17 cellular contexts compared by ENCODE assay signal in the genomic region with DNA sequence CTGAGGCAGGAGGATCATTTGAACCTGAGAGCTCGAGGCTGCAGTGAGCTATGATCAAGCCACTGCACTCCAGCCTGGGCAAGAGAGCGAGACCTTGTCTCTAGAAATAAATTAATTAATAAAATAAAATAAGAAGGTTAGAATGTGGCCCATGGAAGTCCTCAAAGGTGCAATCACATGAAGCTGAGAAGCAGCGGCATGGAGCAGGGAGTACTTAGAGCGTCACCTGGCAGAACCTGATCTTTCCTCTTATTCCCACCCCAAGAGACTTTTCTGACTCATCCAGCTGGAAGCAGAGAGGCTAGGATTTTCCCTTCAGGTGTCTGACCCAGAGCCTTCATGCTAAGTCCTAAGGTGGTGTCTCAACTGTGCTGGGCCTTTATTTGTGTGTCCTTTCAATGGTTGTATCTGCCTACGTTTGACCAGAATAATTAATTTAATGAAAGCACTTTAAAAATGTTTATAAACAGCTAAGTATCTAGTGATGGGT. TPM values are rescaled to one million over a fixed set of nuclear protein-coding genes. Genes with fewer than 3 reads are reported as not detected.
DNase-seq lines count a peak whose midpoint lies in the region; ATAC-seq and TF ChIP-seq lines count a peak whose summit lies in the region.
"Had no signal": no experiment of that assay in that cellular context is flagged by ENCODE, and none has a peak within 500 bp of the region (broad histone marks: within the 10 kb centered on the region; RNA-seq: fewer than 3 reads in every experiment).

No MANE protein-coding gene starts in this region.

- ATAC-seq in GM19035 (IDR thresholded peaks at IDR 0.05; ENCODE audit: unreplicated experiment) = no peak
- ATAC-seq: A549, GM23338 had no signal

- DNase-seq in DMS53 (lab: John Stamatoyannopoulos, UW) = peak; percentile 26
- no peak for DNase-seq in DMS53 treated with DMSO at 0.1 percent for 48 hours (lab: John Stamatoyannopoulos, UW; ENCODE audit: unreplicated experiment)
- DNase-seq in mammary epithelial cell = peak; percentile 23
- DNase-seq in MCF 10A (ENCODE audit: unreplicated experiment) = no peak
- DNase-seq in kidney tubule cell (ENCODE audit: low spot score) = peak; percentile 42
- peak; percentile 73 for DNase-seq in thyroid gland
- DNase-seq in left ventricle myocardium inferior = no peak
- DNase-seq: AML-193; Caco-2; CD4-positive, alpha-beta T cell; HFFc6 had no signal

- peaks cover 21% of the 10 kb centered on the region for H3K4me1 Mint-ChIP-seq in MCF 10A (ENCODE audit: insufficient read depth, unreplicated experiment)

- in situ Hi-C loops in mammary epithelial cell (cut with MboI; ENCODE audit: low sequenced_read_pairs in 2 of 2) = no loop called here

- WGBS in mammary epithelial cell (ENCODE audit: low coverage, missing lambda C conversion rate) = 84% methylated on average over 5 of the region's 5 CpGs
- WGBS in thyroid gland, 2 donors = 45 to 62% methylated on average over 5 of the region's 5 CpGs

- H3K4me3 Mint-ChIP-seq in MCF 10A (ENCODE audit: unreplicated experiment) = no peak overlapping the region
- H3K4me3 Mint-ChIP-seq: CD4-positive, alpha-beta T cell; GM23338; HFFc6; IgD-negative memory B cell had no signal

- POLR2A ChIA-PET in MCF 10A (lab: Yijun Ruan, JAX) = interaction anchor here (0.7 to 1.0 kb wide), 2 partner anchors 8 to 484 kb away, joined by 3 read pairs; partner anchors contain the start of gene MTRF1

- no peaks in the 10 kb centered on the region for H3K79me2 ChIP-seq in mammary epithelial cell (ENCODE audit: insufficient read depth, low read length)

- no peaks in the 10 kb centered on the region for H3K9me3 Mint-ChIP-seq in MCF 10A (ENCODE audit: unreplicated experiment)
- H3K9me3 Mint-ChIP-seq: CD4-positive, alpha-beta T cell; GM23338; HFFc6; IgD-negative memory B cell had no signal

- no peak overlapping the region for H2AFZ ChIP-seq in mammary epithelial cell (ENCODE audit: low read depth, low read length)
- H2AFZ ChIP-seq: GM23338 had no signal

- no peak overlapping the region for H3K27ac Mint-ChIP-seq in MCF 10A (ENCODE audit: low read depth, unreplicated experiment)
- H3K27ac Mint-ChIP-seq: GM23338, IgD-negative memory B cell had no signal

- H3K4me3 ChIP-seq in mammary epithelial cell (replicated peaks in 1 of 3; ENCODE audit: insufficient read depth in 1 of 3, low read depth in 2 of 3, low read length in 3 of 3) (no peak overlapping the region), thyroid gland (replicated peaks in 1 of 3) (no peak overlapping the region), left ventricle myocardium inferior (no peak overlapping the region)
- H3K4me3 ChIP-seq: A549, GM23338 had no signal

- H3K27me3 Mint-ChIP-seq in MCF 10A (ENCODE audit: insufficient read depth, unreplicated experiment) = no peaks in the 10 kb centered on the region
- H3K27me3 Mint-ChIP-seq: CD4-positive, alpha-beta T cell; IgD-negative memory B cell had no signal

- H3K27me3 ChIP-seq in mammary epithelial cell (ENCODE audit: insufficient read depth, low read length) (no peaks in the 10 kb centered on the region), thyroid gland (no peaks in the 10 kb centered on the region), left ventricle myocardium inferior (ENCODE audit: low read depth) (no peaks in the 10 kb centered on the region)

- CTCF ChIA-PET in mammary epithelial cell (lab: Charles Lee; ENCODE audit: low non-redundant PET) = no interaction called here
- CTCF ChIA-PET in MCF 10A (lab: Yijun Ruan, JAX) = interaction anchor here (0.6 to 6.2 kb wide), 5 partner anchors 9 to 1123 kb away, joined by 3 to 42 read pairs (median 4); partner anchors contain the start of gene SLC25A15

- H3K9ac ChIP-seq in mammary epithelial cell (ENCODE audit: insufficient read depth, low read length) = no peak overlapping the region

- H3K4me2 ChIP-seq in mammary epithelial cell (ENCODE audit: insufficient read depth, low read depth, low read length) = no peak overlapping the region
- H3K4me2 ChIP-seq: A549, GM23338 had no signal

- intact Hi-C loops in mammary epithelial cell (cut with micrococcal nuclease) = loop anchor here (5.0 to 10.0 kb wide), 2 partner anchors 998 to 1015 kb away; no protein-coding TSS in a partner anchor
- intact Hi-C loops in MCF 10A (cut with micrococcal nuclease) = loop anchor here (5.0 kb wide), 4 partner anchors 212 to 1168 kb away; no protein-coding TSS in a partner anchor
- intact Hi-C loops in thyroid gland (cut with DNase I) = loop anchor here (10.0 kb wide), 1 partner anchor 285 kb away; the partner anchor contains the start of gene WBP4
- intact Hi-C loops in left ventricle myocardium inferior (cut with micrococcal nuclease) = loop anchor here (10.0 kb wide), 1 partner anchor 1095 kb away; no protein-coding TSS in a partner anchor

- no peak for TF ChIP-seq POLR2A in thyroid gland (IDR thresholded peaks at IDR 0.05)

- H4K20me1 ChIP-seq in mammary epithelial cell (ENCODE audit: insufficient read depth, low read length) = no peaks in the 10 kb centered on the region

- H3K36me3 ChIP-seq in mammary epithelial cell (ENCODE audit: insufficient read depth, low read length) (no peaks in the 10 kb centered on the region), thyroid gland (no peaks in the 10 kb centered on the region), left ventricle myocardium inferior (no peaks in the 10 kb centered on the region)

- no peak overlapping the region for H3K27ac ChIP-seq in mammary epithelial cell (ENCODE audit: insufficient read depth, low read depth, low read length)
- H3K27ac ChIP-seq in thyroid gland = peak overlapping the region; percentile 61 to 83 (median 82)
- no peak overlapping the region for H3K27ac ChIP-seq in left ventricle myocardium inferior (replicated peaks)
- H3K27ac ChIP-seq: 22Rv1, A549, C4-2B had no signal

- H3K4me1 ChIP-seq in mammary epithelial cell (ENCODE audit: insufficient read depth, low read length) (peaks cover 6% of the 10 kb centered on the region), thyroid gland (peaks cover 40 to 50% of the 10 kb centered on the region in 2 donors), left ventricle myocardium inferior (peaks cover 7% of the 10 kb centered on the region)
- H3K4me1 ChIP-seq: A549 had no signal

- no TSS peak for BruUV-seq in mammary epithelial cell (replicated peaks; lab: Mats Ljungman, UMichigan)
- no TSS peak for BruUV-seq in MCF 10A (replicated peaks; lab: Mats Ljungman, UMichigan)

- no peaks in the 10 kb centered on the region for H3K36me3 Mint-ChIP-seq in MCF 10A (ENCODE audit: insufficient read depth, unreplicated experiment)
- H3K36me3 Mint-ChIP-seq: IgD-negative memory B cell had no signal

- TF ChIP-seq CTCF in mammary epithelial cell (conservative IDR thresholded peaks at IDR 0.05 in 1 of 2, IDR thresholded peaks at IDR 0.05 in 1 of 2; ENCODE audit: extremely low read depth in 1 of 2, insufficient read depth in 1 of 2, low read depth in 1 of 2, low read length in 2 of 2) (no peak), MCF 10A (IDR thresholded peaks at IDR 0.05; ENCODE audit: unreplicated experiment) (no peak), thyroid gland (IDR thresholded peaks at IDR 0.05) (no peak), left ventricle myocardium inferior (IDR thresholded peaks at IDR 0.05; ENCODE audit: borderline replicate concordance) (no peak)

- H3K9me3 ChIP-seq in mammary epithelial cell (replicated peaks; ENCODE audit: insufficient read depth, low read length) (no peaks in the 10 kb centered on the region), thyroid gland (no peaks in the 10 kb centered on the region), left ventricle myocardium inferior (replicated peaks) (no peaks in the 10 kb centered on the region)
- H3K9me3 ChIP-seq: A549, Caco-2 had no signal

- dilution Hi-C loops in mammary epithelial cell (cut with HindIII; ENCODE audit: low sequenced_read_pairs) = no loop called here

RNA-seq across cellular contexts. Expression of gene MRPS31, which starts 8.9 kb away (rescaled TPM):
- total RNA-seq in mammary epithelial cell = 10 to 100 TPM; 15.7 to 17.3 TPM
- polyA plus RNA-seq in mammary epithelial cell = 15.0 TPM
- 4.1 TPM for polyA minus RNA-seq in mammary epithelial cell
- total RNA-seq in MCF 10A (2022) = 19.2 and 19.4 TPM in 2 replicates
- total RNA-seq in thyroid gland = 10 to 100 TPM; 26.9 to 34.9 (median 32.3) TPM
- total RNA-seq in left ventricle myocardium inferior = 32.2 TPM

RNA-seq across cellular contexts. Expression of gene SLC25A15, which starts 9.6 kb away (rescaled TPM):
- total RNA-seq in mammary epithelial cell (10 to 100 TPM; 15.3 to 17.2 TPM), MCF 10A (2022) (14.3 and 15.5 TPM in 2 replicates), thyroid gland (10 to 100 TPM; 12.8 to 19.5 (median 13.6) TPM), left ventricle myocardium inferior (5.4 TPM)
- polyA plus RNA-seq in mammary epithelial cell = 13.3 TPM
- 9.1 TPM for polyA minus RNA-seq in mammary epithelial cell

Comparison
In these comparisons a context has a peak if more than half of its experiments do, and no peak if none do; other contexts are left out.
1. DNase-seq: peak in DMS53 (single experiment), mammary epithelial cell (single experiment), kidney tubule cell (single experiment) and thyroid gland (2 of 2); none in DMS53 treated with DMSO at 0.1 percent for 48 hours (single experiment), MCF 10A (single experiment) and left ventricle myocardium inferior (single experiment).
2. H3K27ac ChIP-seq: peak in thyroid gland (3 of 3); none in mammary epithelial cell (single experiment) and left ventricle myocardium inferior (single experiment).